Comparison of ENCODE assay signal across 10 cellular contexts in genomic region chr2:127576433-127577207, GRCh38. TPM values are rescaled to one million over a fixed set of nuclear protein-coding genes. Genes with fewer than 3 reads are reported as not detected.
A peak's percentile ranks its signal among the peaks of the same experiment; 100 is the strongest.
DNase-seq lines count a peak whose midpoint lies in the region; ATAC-seq and TF ChIP-seq lines count a peak whose summit lies in the region.
"Had no signal": no experiment of that assay in that cellular context is flagged by ENCODE, and none has a peak within 500 bp of the region (broad histone marks: within the 10 kb centered on the region; RNA-seq: fewer than 3 reads in every experiment).

No MANE protein-coding gene starts in this region.

- TF ChIP-seq CTCF in upper lobe of right lung (IDR thresholded peaks at IDR 0.05): no peak

- H3K4me3 Mint-ChIP-seq in activated CD4-positive, alpha-beta memory T cell treated with anti-CD3 and anti-CD28 coated beads, Interleukin-2, amount 10 ng/mL, durations not matched to agents 7 days and 5 days: no peak overlapping the region
- H3K4me3 Mint-ChIP-seq in activated CD4-positive, alpha-beta memory T cell treated with anti-CD3 and anti-CD28 coated beads for 36 hours: no peak overlapping the region
- H3K4me3 Mint-ChIP-seq in memory B cell: peak overlapping the region; percentile 22
- H3K4me3 Mint-ChIP-seq: activated CD4-positive, alpha-beta T cell treated with anti-CD3 and anti-CD28 coated beads for 36 hours had no signal

- H3K9me3 Mint-ChIP-seq in activated CD4-positive, alpha-beta memory T cell treated with anti-CD3 and anti-CD28 coated beads, Interleukin-2, amount 10 ng/mL, durations not matched to agents 7 days and 5 days: no peaks in the 10 kb centered on the region
- H3K9me3 Mint-ChIP-seq in activated CD4-positive, alpha-beta memory T cell treated with anti-CD3 and anti-CD28 coated beads for 36 hours: no peaks in the 10 kb centered on the region
- H3K9me3 Mint-ChIP-seq in memory B cell: no peaks in the 10 kb centered on the region

- intact Hi-C loops in activated CD4-positive, alpha-beta memory T cell treated with anti-CD3 and anti-CD28 coated beads for 36 hours (cut with micrococcal nuclease): no loop called here
- intact Hi-C loops in upper lobe of right lung (cut with DNase I): no loop called here

- H3K36me3 ChIP-seq in upper lobe of right lung: no peaks in the 10 kb centered on the region

- peak; percentile 11 for DNase-seq in activated CD4-positive, alpha-beta memory T cell treated with anti-CD3 and anti-CD28 coated beads, Interleukin-2, amount 10 ng/mL, durations not matched to agents 7 days and 5 days
- DNase-seq in activated CD4-positive, alpha-beta memory T cell treated with anti-CD3 and anti-CD28 coated beads for 36 hours: no peak
- DNase-seq in ecto neural progenitor cell (ENCODE audit: low spot score): peak; percentile 47
- no peak for DNase-seq in memory B cell (ENCODE audit: low spot score in 2 of 2)
- DNase-seq in upper lobe of right lung: peak; percentile 68
- no peak for DNase-seq in NCI-H2107 treated with DMSO at 0.1 percent for 48 hours (lab: John Stamatoyannopoulos, UW; ENCODE audit: unreplicated experiment)
- DNase-seq in 8988T: no peak
- no peak for DNase-seq in Kasumi-1 (lab: John Stamatoyannopoulos, UW)
- DNase-seq: activated CD4-positive, alpha-beta T cell treated with anti-CD3 and anti-CD28 coated beads for 36 hours had no signal

- no peak overlapping the region for H3K27ac ChIP-seq in upper lobe of right lung
- H3K27ac ChIP-seq: A549 had no signal

- no peak overlapping the region for H3K27ac Mint-ChIP-seq in activated CD4-positive, alpha-beta memory T cell treated with anti-CD3 and anti-CD28 coated beads, Interleukin-2, amount 10 ng/mL, durations not matched to agents 7 days and 5 days
- no peak overlapping the region for H3K27ac Mint-ChIP-seq in activated CD4-positive, alpha-beta memory T cell treated with anti-CD3 and anti-CD28 coated beads for 36 hours
- H3K27ac Mint-ChIP-seq in memory B cell: peak overlapping the region; percentile 60
- H3K27ac Mint-ChIP-seq: activated CD4-positive, alpha-beta T cell treated with anti-CD3 and anti-CD28 coated beads for 36 hours had no signal

- H3K4me3 ChIP-seq in upper lobe of right lung: no peak overlapping the region
- H3K4me3 ChIP-seq: A549 had no signal

- POLR2A ChIA-PET in activated CD4-positive, alpha-beta memory T cell treated with anti-CD3 and anti-CD28 coated beads, Interleukin-2, amount 10 ng/mL, durations not matched to agents 7 days and 5 days (lab: Charles Lee): no interaction called here
- POLR2A ChIA-PET in activated CD4-positive, alpha-beta memory T cell treated with anti-CD3 and anti-CD28 coated beads for 36 hours (lab: Charles Lee): no interaction called here

- H3K4me1 Mint-ChIP-seq in activated CD4-positive, alpha-beta memory T cell treated with anti-CD3 and anti-CD28 coated beads, Interleukin-2, amount 10 ng/mL, durations not matched to agents 7 days and 5 days: peaks cover 3% of the 10 kb centered on the region
- no peaks in the 10 kb centered on the region for H3K4me1 Mint-ChIP-seq in activated CD4-positive, alpha-beta memory T cell treated with anti-CD3 and anti-CD28 coated beads for 36 hours (ENCODE audit: low read depth)
- peaks cover 36% of the 10 kb centered on the region for H3K4me1 Mint-ChIP-seq in memory B cell

- H3K27me3 Mint-ChIP-seq in activated CD4-positive, alpha-beta memory T cell treated with anti-CD3 and anti-CD28 coated beads, Interleukin-2, amount 10 ng/mL, durations not matched to agents 7 days and 5 days: peaks cover 38% of the 10 kb centered on the region
- peaks cover 6% of the 10 kb centered on the region for H3K27me3 Mint-ChIP-seq in activated CD4-positive, alpha-beta memory T cell treated with anti-CD3 and anti-CD28 coated beads for 36 hours
- no peaks in the 10 kb centered on the region for H3K27me3 Mint-ChIP-seq in memory B cell
- H3K27me3 Mint-ChIP-seq: activated CD4-positive, alpha-beta T cell treated with anti-CD3 and anti-CD28 coated beads for 36 hours had no signal

- no peaks in the 10 kb centered on the region for H3K9me3 ChIP-seq in upper lobe of right lung
- H3K9me3 ChIP-seq: A549 had no signal

- H3K4me1 ChIP-seq in upper lobe of right lung: no peaks in the 10 kb centered on the region
- H3K4me1 ChIP-seq: A549 had no signal

- no peaks in the 10 kb centered on the region for H3K27me3 ChIP-seq in upper lobe of right lung

- H3K36me3 Mint-ChIP-seq in activated CD4-positive, alpha-beta memory T cell treated with anti-CD3 and anti-CD28 coated beads, Interleukin-2, amount 10 ng/mL, durations not matched to agents 7 days and 5 days (ENCODE audit: low read depth): no peaks in the 10 kb centered on the region
- no peaks in the 10 kb centered on the region for H3K36me3 Mint-ChIP-seq in activated CD4-positive, alpha-beta memory T cell treated with anti-CD3 and anti-CD28 coated beads for 36 hours
- no peaks in the 10 kb centered on the region for H3K36me3 Mint-ChIP-seq in memory B cell

- CTCF ChIA-PET in activated CD4-positive, alpha-beta memory T cell treated with anti-CD3 and anti-CD28 coated beads, Interleukin-2, amount 10 ng/mL, durations not matched to agents 7 days and 5 days (lab: Charles Lee): no interaction called here
- CTCF ChIA-PET in activated CD4-positive, alpha-beta memory T cell treated with anti-CD3 and anti-CD28 coated beads for 36 hours (lab: Charles Lee): interaction anchor here (1.6 to 1.9 kb wide), 2 partner anchors 15 to 73 kb away, joined by 4 to 6 read pairs; no protein-coding TSS in a partner anchor

- ATAC-seq in memory B cell (ENCODE audit: low read depth) (no peak), upper lobe of right lung (peak; percentile 72)
- ATAC-seq: activated CD4-positive, alpha-beta T cell treated with anti-CD3 and anti-CD28 coated beads for 36 hours had no signal

RNA-seq across cellular contexts. Expression of gene MYO7B, which starts 41.1 kb away (rescaled TPM):
- total RNA-seq in activated CD4-positive, alpha-beta memory T cell treated with anti-CD3 and anti-CD28 coated beads, Interleukin-2, amount 10 ng/mL, durations not matched to agents 7 days and 5 days: under 1 TPM; 0.13 to 0.18 TPM
- under 1 TPM; 0.14 to 0.58 TPM for total RNA-seq in activated CD4-positive, alpha-beta memory T cell treated with anti-CD3 and anti-CD28 coated beads for 36 hours
- total RNA-seq in upper lobe of right lung: 2.2 TPM

RNA-seq across cellular contexts. Expression of gene IWS1, which starts 50.3 kb away (rescaled TPM):
- total RNA-seq in activated CD4-positive, alpha-beta memory T cell treated with anti-CD3 and anti-CD28 coated beads, Interleukin-2, amount 10 ng/mL, durations not matched to agents 7 days and 5 days: 10 to 100 TPM; 40.8 to 43.3 TPM
- total RNA-seq in activated CD4-positive, alpha-beta memory T cell treated with anti-CD3 and anti-CD28 coated beads for 36 hours: 10 to 100 TPM; 57.0 to 57.1 TPM
- total RNA-seq in upper lobe of right lung: 39.3 TPM

Comparison
In these comparisons a context has a peak if more than half of its experiments do, and no peak if none do; other contexts are left out.
1. DNase-seq: peak in activated CD4-positive, alpha-beta memory T cell treated with anti-CD3 and anti-CD28 coated beads, Interleukin-2, amount 10 ng/mL, durations not matched to agents 7 days and 5 days (single experiment), ecto neural progenitor cell (single experiment) and upper lobe of right lung (single experiment); none in activated CD4-positive, alpha-beta memory T cell treated with anti-CD3 and anti-CD28 coated beads for 36 hours (single experiment), memory B cell (0 of 2), NCI-H2107 treated with DMSO at 0.1 percent for 48 hours (single experiment), 8988T (single experiment) and Kasumi-1 (0 of 2).